ENCODE assay signal across 1 cellular context in genomic region chr11:68077617-68078592, GRCh38.
TF ChIP-seq lines count a peak whose summit lies in the region.

No MANE protein-coding gene starts in this region.

TF ChIP-seq in H1, 55 proteins besides CTCF, POLR2A, EP300 and RAD21:
- no peak for TF ChIP-seq POLR2AphosphoS5 (IDR thresholded peaks at IDR 0.05; ENCODE audit: low read depth, low read length)
- TF ChIP-seq SP4 (IDR thresholded peaks at IDR 0.05; ENCODE audit: low read length), result no peak
- no peak for TF ChIP-seq CHD7 (IDR thresholded peaks at IDR 0.05; ENCODE audit: insufficient replicate concordance, low read length)
- TF ChIP-seq NRF1 (IDR thresholded peaks at IDR 0.05; ENCODE audit: low read depth, low read length), result no peak
- TF ChIP-seq SRF (IDR thresholded peaks at IDR 0.05; ENCODE audit: low read depth, low read length), result no peak
- TF ChIP-seq CBX5 (IDR thresholded peaks at IDR 0.05; ENCODE audit: low read depth, low read length), result no peak
- TF ChIP-seq GTF2F1 (IDR thresholded peaks at IDR 0.05; ENCODE audit: borderline replicate concordance, low read depth, low read length), result no peak
- no peak for TF ChIP-seq RBBP5 (IDR thresholded peaks at IDR 0.05; ENCODE audit: borderline replicate concordance, low read depth, low read length)
- TF ChIP-seq CREB1 (IDR thresholded peaks at IDR 0.05), result no peak
- no peak for TF ChIP-seq SAP30 (IDR thresholded peaks at IDR 0.05; ENCODE audit: insufficient read depth, insufficient replicate concordance, low read length)
- no peak for TF ChIP-seq CBX8 (IDR thresholded peaks at IDR 0.05; ENCODE audit: borderline replicate concordance, low read depth, low read length)
- TF ChIP-seq KDM4A (IDR thresholded peaks at IDR 0.05; ENCODE audit: low read depth, low read length, severe bottlenecking), result no peak
- no peak for TF ChIP-seq CEBPB (IDR thresholded peaks at IDR 0.05; ENCODE audit: low read depth, low read length)
- TF ChIP-seq BRCA1 (IDR thresholded peaks at IDR 0.05; ENCODE audit: low read depth, low read length), result no peak
- no peak for TF ChIP-seq EGR1 (IDR thresholded peaks at IDR 0.05; ENCODE audit: borderline replicate concordance, low read depth, low read length)
- no peak for TF ChIP-seq SIN3A (conservative IDR thresholded peaks at IDR 0.05 in 1 of 2, IDR thresholded peaks at IDR 0.05 in 1 of 2; ENCODE audit: low read depth in 1 of 2, low read length in 2 of 2)
- TF ChIP-seq SUZ12 (IDR thresholded peaks at IDR 0.05; ENCODE audit: low read length), result no peak
- TF ChIP-seq FOSL1 (IDR thresholded peaks at IDR 0.05; ENCODE audit: insufficient read depth, low read depth, low read length), result no peak
- no peak for TF ChIP-seq SP1 (IDR thresholded peaks at IDR 0.05; ENCODE audit: low read depth, low read length)
- TF ChIP-seq SIRT6 (IDR thresholded peaks at IDR 0.05; ENCODE audit: low read length), result no peak
TF ChIP-seq in H1: peak in this region for 0.
